1 cellular context compared by ENCODE assay signal in genomic region chr17:44601574-44602372, GRCh38.
TF ChIP-seq lines count a peak whose summit lies in the region.

No MANE protein-coding gene starts in this region.

TF ChIP-seq in SK-N-SH treated with all-trans-retinoic acid at 6 μM for 48 hours, 23 proteins besides CTCF, POLR2A, EP300 and RAD21 (continued from another document):
- no peak for TF ChIP-seq PATZ1 (CRISPR knock-in tag; IDR thresholded peaks at IDR 0.05; ENCODE audit: borderline replicate concordance)
